Comparison of ENCODE assay signal across 9 cellular contexts in genomic region chr6:10801224-10801848, GRCh38. TPM values are rescaled to one million over a fixed set of nuclear protein-coding genes. Genes with fewer than 3 reads are reported as not detected.
DNase-seq lines count a peak whose midpoint lies in the region; ATAC-seq and TF ChIP-seq lines count a peak whose summit lies in the region.
"Had no signal": no experiment of that assay in that cellular context is flagged by ENCODE, and none has a peak within 500 bp of the region (broad histone marks: within the 10 kb centered on the region; RNA-seq: fewer than 3 reads in every experiment).

No MANE protein-coding gene starts in this region.

- CTCF ChIA-PET in activated CD8-positive, alpha-beta T cell treated with anti-CD3 and anti-CD28 coated beads, Interleukin-2, amount 10 ng/mL, durations not matched to agents 7 days and 5 days (lab: Charles Lee): interaction anchor here (0.7 to 3.5 kb wide), 28 partner anchors 10 to 694 kb away, joined by 3 to 59 read pairs (median 4); no protein-coding TSS in a partner anchor

- DNase-seq in CD1c-positive myeloid dendritic cell (ENCODE audit: extremely low spot score): peak; percentile 63
- peak; percentile 81 for DNase-seq in NCI-H82 (lab: John Stamatoyannopoulos, UW)
- peak; percentile 76 for DNase-seq in activated CD8-positive, alpha-beta T cell treated with anti-CD3 and anti-CD28 coated beads, Interleukin-2, amount 10 ng/mL, durations not matched to agents 7 days and 5 days
- DNase-seq in endothelial cell (ENCODE audit: low spot score): peak; percentile 70
- peak; percentile 69 for DNase-seq in myocyte (ENCODE audit: low read depth)
- DNase-seq in stimulated activated CD8-positive, alpha-beta memory T cell treated with anti-CD3 and anti-CD28 coated beads, Interleukin-7, amount 100 ng/mL, for 4 hours (ENCODE audit: low read depth in 2 of 2): peak; percentile 28 to 43

- H3K36me3 Mint-ChIP-seq in activated CD8-positive, alpha-beta T cell treated with anti-CD3 and anti-CD28 coated beads, Interleukin-2, amount 10 ng/mL, durations not matched to agents 7 days and 5 days (ENCODE audit: low read depth): no peaks in the 10 kb centered on the region
- no peaks in the 10 kb centered on the region for H3K36me3 Mint-ChIP-seq in endothelial cell (ENCODE audit: low read depth, unreplicated experiment)

- ATAC-seq in GM19035 (IDR thresholded peaks at IDR 0.05; ENCODE audit: unreplicated experiment) (peak; percentile 96), HG03342 (IDR thresholded peaks at IDR 0.05; ENCODE audit: unreplicated experiment) (peak; percentile 94)
- ATAC-seq in activated CD8-positive, alpha-beta T cell treated with anti-CD3 and anti-CD28 coated beads, Interleukin-2, amount 10 ng/mL, durations not matched to agents 7 days and 5 days: peak; percentile 95

- peak; percentile 95 for TF ChIP-seq CTCF in endothelial cell (IDR thresholded peaks at IDR 0.05; ENCODE audit: unreplicated experiment)

- no peak overlapping the region for H3K4me3 Mint-ChIP-seq in activated CD8-positive, alpha-beta T cell treated with anti-CD3 and anti-CD28 coated beads, Interleukin-2, amount 10 ng/mL, durations not matched to agents 7 days and 5 days
- no peak overlapping the region for H3K4me3 Mint-ChIP-seq in endothelial cell (ENCODE audit: unreplicated experiment)
- H3K4me3 Mint-ChIP-seq: activated naive CD8-positive, alpha-beta T cell had no signal

- H3K9me3 Mint-ChIP-seq in activated CD8-positive, alpha-beta T cell treated with anti-CD3 and anti-CD28 coated beads, Interleukin-2, amount 10 ng/mL, durations not matched to agents 7 days and 5 days (ENCODE audit: insufficient read depth): no peaks in the 10 kb centered on the region
- no peaks in the 10 kb centered on the region for H3K9me3 Mint-ChIP-seq in endothelial cell (ENCODE audit: unreplicated experiment)

- POLR2A ChIA-PET in activated CD8-positive, alpha-beta T cell treated with anti-CD3 and anti-CD28 coated beads, Interleukin-2, amount 10 ng/mL, durations not matched to agents 7 days and 5 days (lab: Charles Lee): no interaction called here

- H3K4me1 Mint-ChIP-seq in activated CD8-positive, alpha-beta T cell treated with anti-CD3 and anti-CD28 coated beads, Interleukin-2, amount 10 ng/mL, durations not matched to agents 7 days and 5 days (ENCODE audit: low read depth): no peaks in the 10 kb centered on the region
- H3K4me1 Mint-ChIP-seq in endothelial cell (ENCODE audit: unreplicated experiment): no peaks in the 10 kb centered on the region

- no peaks in the 10 kb centered on the region for H3K27me3 Mint-ChIP-seq in activated CD8-positive, alpha-beta T cell treated with anti-CD3 and anti-CD28 coated beads, Interleukin-2, amount 10 ng/mL, durations not matched to agents 7 days and 5 days (ENCODE audit: low read depth)
- H3K27me3 Mint-ChIP-seq in endothelial cell (ENCODE audit: unreplicated experiment): no peaks in the 10 kb centered on the region
- H3K27me3 Mint-ChIP-seq: activated naive CD8-positive, alpha-beta T cell had no signal

- no peak overlapping the region for H3K27ac Mint-ChIP-seq in activated CD8-positive, alpha-beta T cell treated with anti-CD3 and anti-CD28 coated beads, Interleukin-2, amount 10 ng/mL, durations not matched to agents 7 days and 5 days
- H3K27ac Mint-ChIP-seq in endothelial cell (ENCODE audit: unreplicated experiment): no peak overlapping the region
- H3K27ac Mint-ChIP-seq: activated naive CD8-positive, alpha-beta T cell had no signal

RNA-seq across cellular contexts. Expression of gene MAK, which starts 37.0 kb away (rescaled TPM):
- total RNA-seq in activated CD8-positive, alpha-beta T cell treated with anti-CD3 and anti-CD28 coated beads, Interleukin-2, amount 10 ng/mL, durations not matched to agents 7 days and 5 days: under 1 TPM in 1 of 2 experiments, not detected in 1; 0.05 TPM
- not detected for total RNA-seq in endothelial cell (ENCODE audit: unreplicated experiment)
- total RNA-seq in myocyte: 0.05 TPM in 1 of 2 replicates, not detected in the other
- 0.13 TPM for polyA plus RNA-seq in myocyte (2012)

RNA-seq across cellular contexts. Expression of gene TMEM14B, which starts 53.7 kb away (rescaled TPM):
- 10 to 100 TPM; 85.7 to 92.6 TPM for total RNA-seq in activated CD8-positive, alpha-beta T cell treated with anti-CD3 and anti-CD28 coated beads, Interleukin-2, amount 10 ng/mL, durations not matched to agents 7 days and 5 days
- total RNA-seq in endothelial cell (ENCODE audit: unreplicated experiment) (52.6 TPM), myocyte (52.9 and 74.1 TPM in 2 replicates)
- polyA plus RNA-seq in myocyte (2012): 76.9 TPM

Comparison
In these comparisons a context has a peak if more than half of its experiments do, and no peak if none do; other contexts are left out.
1. Peak in every context shown above with its lines: DNase-seq and ATAC-seq.